ENCODE assay signal across 29 cellular contexts in the genomic region with DNA sequence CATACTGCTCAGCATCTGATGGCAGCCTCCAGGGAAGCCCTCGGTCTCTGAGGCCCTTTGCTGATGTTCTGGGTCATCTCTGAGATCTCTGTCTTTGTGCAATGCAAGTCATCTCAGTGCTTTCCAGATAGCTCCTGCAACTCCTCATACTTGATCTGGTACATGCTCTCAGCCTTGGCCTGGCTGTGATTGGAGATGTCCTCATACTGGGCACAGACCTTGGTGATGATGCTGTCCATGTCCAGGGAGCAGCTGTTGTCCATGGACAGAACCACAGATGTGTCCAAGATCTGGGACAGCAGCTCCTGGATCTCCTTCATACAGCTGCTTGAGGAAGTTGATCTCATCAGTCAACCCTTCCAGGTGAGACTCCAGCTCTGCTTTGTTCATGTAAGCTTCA.
"Had no signal": no experiment of that assay in that cellular context is flagged by ENCODE, and none has a peak within 500 bp of the region (broad histone marks: within the 10 kb centered on the region; RNA-seq: fewer than 3 reads in every experiment).

No MANE protein-coding gene starts in this region.

- H3K4me3 ChIP-seq: colonic mucosa, esophagus squamous epithelium, gastrocnemius medialis, heart right ventricle, left lung, lower lobe of right lung, mucosa of descending colon had no signal

- H3K27me3 ChIP-seq: colonic mucosa, esophagus squamous epithelium, gastrocnemius medialis, heart right ventricle, left lung had no signal

- H3K4me3 Mint-ChIP-seq: dendritic cell treated with granulocyte-macrophage colony-stimulating factor and Interleukin-4, amounts not matched to agents 40 ng/mL and 50 ng/mL, for 4 days; effector memory CD8-positive, alpha-beta T cell; endodermal cell; mesothelial cell of epicardium; naive B cell had no signal

- ATAC-seq: effector memory CD8-positive, alpha-beta T cell; esophagus mucosa; left colon; left lung; left ventricle myocardium superior; lower lobe of right lung; mucosa of descending colon had no signal

- FAIRE-seq: endometrium, islet of Langerhans, kidney had no signal

- H3K4me1 Mint-ChIP-seq: endodermal cell, mesothelial cell of epicardium had no signal

- DNase-seq: colonic mucosa; cortex of kidney; effector CD8-positive, alpha-beta T cell; effector memory CD8-positive, alpha-beta T cell; endodermal cell; erythroblast; esophagus squamous epithelium; foreskin fibroblast; foreskin melanocyte; glutamatergic neuron; head of caudate nucleus; heart right ventricle; hippocampal formation; kidney; kidney glomerular epithelial cell; left colon; left lung; left ventricle myocardium superior; lower lobe of right lung; mesenchymal stem cell; mucosa of descending colon; naive B cell had no signal

- H3K27me3 Mint-ChIP-seq: dendritic cell treated with granulocyte-macrophage colony-stimulating factor and Interleukin-4, amounts not matched to agents 40 ng/mL and 50 ng/mL, for 4 days; effector memory CD8-positive, alpha-beta T cell; naive B cell had no signal

- H3K4me1 ChIP-seq: colonic mucosa, esophagus squamous epithelium, left lung had no signal

- H3K9me3 Mint-ChIP-seq: dendritic cell treated with granulocyte-macrophage colony-stimulating factor and Interleukin-4, amounts not matched to agents 40 ng/mL and 50 ng/mL, for 4 days; effector memory CD8-positive, alpha-beta T cell; endodermal cell; naive B cell had no signal

- H3K9me3 ChIP-seq: colonic mucosa, esophagus squamous epithelium, gastrocnemius medialis, heart right ventricle, left lung, lower lobe of right lung, mucosa of descending colon had no signal

- H3K27ac ChIP-seq: colonic mucosa, epithelial cell of prostate, esophagus squamous epithelium, gastrocnemius medialis, heart right ventricle, left lung, lower lobe of right lung had no signal

- H3K27ac Mint-ChIP-seq: dendritic cell treated with granulocyte-macrophage colony-stimulating factor and Interleukin-4, amounts not matched to agents 40 ng/mL and 50 ng/mL, for 4 days; endodermal cell; mesothelial cell of epicardium; naive B cell had no signal
